ENCODE assay signal across 14 cellular contexts in genomic region chr1:245678866-245679411, GRCh38.
"Had no signal": no experiment of that assay in that cellular context is flagged by ENCODE, and none has a peak within 500 bp of the region (broad histone marks: within the 10 kb centered on the region; RNA-seq: fewer than 3 reads in every experiment).

No MANE protein-coding gene starts in this region.

- H3K4me3 Mint-ChIP-seq: activated naive CD4-positive, alpha-beta T cell treated with anti-CD3 and anti-CD28 coated beads, Interleukin-2, amount 50 U/mL, for 24 hours; stimulated activated naive B cell treated with anti-CD40 and anti-IgM and Interleukin-4, amounts not matched to agents 10 μg/mL and 1 μg/mL and 100 μg/mL, for 72 hours; T-helper 17 cell; WTC11 had no signal

- H3K9me3 Mint-ChIP-seq: activated naive CD4-positive, alpha-beta T cell treated with anti-CD3 and anti-CD28 coated beads, Interleukin-2, amount 50 U/mL, for 24 hours; activated T-helper 2 cell treated with anti-CD3 and anti-CD28 coated beads, Interferon-gamma antibody, Interleukin-2, Interleukin-4, amounts not matched to agents 10 μg/mL and 5 μg/mL and 100 μg/mL, durations not matched to agents 14 hours and 24 hours and 36 hours; stimulated activated naive B cell treated with anti-CD40 and anti-IgM and Interleukin-4, amounts not matched to agents 10 μg/mL and 1 μg/mL and 100 μg/mL, for 72 hours; WTC11 had no signal

- H3K27ac Mint-ChIP-seq: activated naive CD4-positive, alpha-beta T cell treated with anti-CD3 and anti-CD28 coated beads, Interleukin-2, amount 50 U/mL, for 24 hours; activated T-helper 2 cell treated with anti-CD3 and anti-CD28 coated beads, Interferon-gamma antibody, Interleukin-2, Interleukin-4, amounts not matched to agents 10 μg/mL and 5 μg/mL and 100 μg/mL, durations not matched to agents 14 hours and 24 hours and 36 hours; stimulated activated naive B cell treated with anti-CD40 and anti-IgM and Interleukin-4, amounts not matched to agents 10 μg/mL and 1 μg/mL and 100 μg/mL, for 72 hours; T-helper 17 cell; WTC11 had no signal

- H3K27me3 Mint-ChIP-seq: activated naive CD4-positive, alpha-beta T cell treated with anti-CD3 and anti-CD28 coated beads, Interleukin-2, amount 50 U/mL, for 24 hours; stimulated activated naive B cell treated with anti-CD40 and anti-IgM and Interleukin-4, amounts not matched to agents 10 μg/mL and 1 μg/mL and 100 μg/mL, for 72 hours; T-helper 17 cell had no signal

- H3K36me3 ChIP-seq: gastroesophageal sphincter, left lung had no signal

- DNase-seq: activated CD4-positive, alpha-beta T cell treated with anti-CD3 and anti-CD28 coated beads, Interleukin-2, amount 50 U/mL, for 1 hour; activated T-cell treated with anti-CD3 and anti-CD28 coated beads for 4 hours; body of pancreas; effector memory CD4-positive, alpha-beta T cell; left lung; mesenchymal stem cell; stimulated activated CD4-positive, alpha-beta T cell treated with anti-CD3 and anti-CD28 coated beads, Interleukin-15, amount 100 ng/mL, for 24 hours; stimulated activated naive B cell treated with anti-CD40 and anti-IgM and Interleukin-4, amounts not matched to agents 10 μg/mL and 1 μg/mL and 100 μg/mL, for 72 hours; T-helper 17 cell; trophoblast cell had no signal

- H3K36me3 Mint-ChIP-seq: activated naive CD4-positive, alpha-beta T cell treated with anti-CD3 and anti-CD28 coated beads, Interleukin-2, amount 50 U/mL, for 24 hours; WTC11 had no signal

- H3K4me1 Mint-ChIP-seq: activated naive CD4-positive, alpha-beta T cell treated with anti-CD3 and anti-CD28 coated beads, Interleukin-2, amount 50 U/mL, for 24 hours; WTC11 had no signal

- H3K27me3 ChIP-seq: body of pancreas, gastroesophageal sphincter, left lung had no signal

- H3K4me3 ChIP-seq: body of pancreas, gastroesophageal sphincter, left lung had no signal

- ATAC-seq: body of pancreas, gastroesophageal sphincter, left lung, T-helper 17 cell, WTC11 had no signal
